In genomic region chr18:75341267-75341666, GRCh38 we compare ENCODE assay signal across 32 cellular contexts.
DNase-seq lines count a peak whose midpoint lies in the region; ATAC-seq, FAIRE-seq and TF ChIP-seq lines count a peak whose summit lies in the region.
"Had no signal": no experiment of that assay in that cellular context is flagged by ENCODE, and none has a peak within 500 bp of the region (broad histone marks: within the 10 kb centered on the region; RNA-seq: fewer than 3 reads in every experiment).

No MANE protein-coding gene starts in this region.

- no peaks in the 10 kb centered on the region for H3K36me3 ChIP-seq in GM12878 (ENCODE audit: control insufficient read depth in 2 of 2, insufficient read depth in 2 of 2, low read length in 1 of 2)
- no peaks in the 10 kb centered on the region for H3K36me3 ChIP-seq in OCI-LY7 (ENCODE audit: insufficient read depth, low read length)
- H3K36me3 ChIP-seq: ascending aorta, HAP-1, stomach, upper lobe of left lung had no signal

- POLR2A ChIA-PET in GM12878 (lab: Charles Lee) = no interaction called here
- POLR2A ChIA-PET in OCI-LY7 (lab: Charles Lee) = no interaction called here

- SMC1A ChIA-PET in GM12878 (lab: Charles Lee; ENCODE audit: uncharacterized antibody, unreplicated experiment) = interaction anchor here (0.7 to 0.9 kb wide), 2 partner anchors 28 to 596 kb away, joined by 3 read pairs; no protein-coding TSS in a partner anchor

- DNase-seq in NCI-H748 (lab: John Stamatoyannopoulos, UW; ENCODE audit: unreplicated experiment) = peak; percentile 13
- DNase-seq in NCI-H748 treated with DMSO at 0.1 percent for 48 hours (lab: John Stamatoyannopoulos, UW) = no peak
- no peak for DNase-seq in GM12878 (ENCODE audit: low read depth, low spot score)
- no peak for DNase-seq in left lobe of liver (ENCODE audit: low spot score)
- no peak for DNase-seq in foreskin keratinocyte
- no peak for DNase-seq in SIG-M5 treated with dmso at 0.1 percent for 504 hours (lab: John Stamatoyannopoulos, UW; ENCODE audit: unreplicated experiment)
- DNase-seq in OCI-LY7 (ENCODE audit: low spot score) = no peak
- DNase-seq in stimulated activated CD4-positive, alpha-beta T cell treated with anti-CD3 and anti-CD28 coated beads, Interleukin-15, amount 100 ng/mL, for 24 hours = no peak
- DNase-seq: activated CD4-positive, alpha-beta memory T cell treated with anti-CD3 and anti-CD28 coated beads for 36 hours; activated naive CD4-positive, alpha-beta T cell treated with anti-CD3 and anti-CD28 coated beads for 36 hours; activated T-cell treated with anti-CD3 and anti-CD28 coated beads, Interleukin-2, amount 50 U/mL, for 24 hours; DMS153; effector memory CD8-positive, alpha-beta T cell; KBM-7; kidney; MV-4-11; NCI-H1694 treated with DMSO at 0.1 percent for 48 hours; NCI-H446 treated with DMSO at 0.1 percent for 48 hours; OCI-M1; SIG-M5; small intestine; stimulated activated CD4-positive, alpha-beta T cell treated with anti-CD3 and anti-CD28 coated beads, Interleukin-4, amount 100 ng/mL, for 24 hours; stomach; T-helper 2 cell; upper lobe of left lung had no signal

- H3K4me3 ChIP-seq in GM12878 (no peak overlapping the region), OCI-LY7 (ENCODE audit: low read depth, low read length, poor library complexity, severe bottlenecking) (no peak overlapping the region)
- H3K4me3 ChIP-seq: A549, ascending aorta, HAP-1, stomach, upper lobe of left lung had no signal

- no peaks in the 10 kb centered on the region for H3K9me3 ChIP-seq in GM12878 (replicated peaks; ENCODE audit: control insufficient read depth, insufficient read depth, low read length)
- no peaks in the 10 kb centered on the region for H3K9me3 ChIP-seq in OCI-LY7 (ENCODE audit: low read length)
- H3K9me3 ChIP-seq: A549, ascending aorta, HAP-1, stomach, upper lobe of left lung had no signal

- no peak for ATAC-seq in GM12878
- peak; percentile 39 for ATAC-seq in left lobe of liver
- ATAC-seq in foreskin keratinocyte = no peak
- ATAC-seq: A549; effector memory CD8-positive, alpha-beta T cell; natural killer cell treated with Interleukin-12 subunit alpha and Interleukin-12 subunit beta and Interleukin-15 and Interleukin-18, amount 100 ng/mL, for 72 hours; WTC11 had no signal

- no peak for TF ChIP-seq POLR2A in GM12878 (IDR thresholded peaks at IDR 0.05; ENCODE audit: low read depth, low read length)

- 46% methylated on average over 9 of the region's 9 CpGs for WGBS in GM12878 (ENCODE audit: insufficient coverage, insufficient replicate concordance, low lambda C conversion rate, missing lambda C conversion rate)

- RAD21 ChIA-PET in GM12878 (lab: Charles Lee; ENCODE audit: unreplicated experiment) = interaction anchor here (1.9 kb wide), 1 partner anchor 168 kb away, joined by 5 read pairs; no protein-coding TSS in a partner anchor

- no peak for TF ChIP-seq EP300 in GM12878 (IDR thresholded peaks at IDR 0.05; ENCODE audit: borderline replicate concordance in 1 of 2, control insufficient read depth in 1 of 2, low read depth in 2 of 2, low read length in 2 of 2)

- H3K4me1 ChIP-seq in GM12878 (ENCODE audit: control insufficient read depth, insufficient read depth, low read length) (no peaks in the 10 kb centered on the region), foreskin keratinocyte (no peaks in the 10 kb centered on the region), OCI-LY7 (ENCODE audit: insufficient read depth, low read length, poor library complexity, severe bottlenecking) (no peaks in the 10 kb centered on the region)
- H3K4me1 ChIP-seq: A549, ascending aorta, HAP-1, stomach, upper lobe of left lung had no signal

- H3K4me2 ChIP-seq in GM12878 (ENCODE audit: control insufficient read depth, insufficient read depth) = no peak overlapping the region
- H3K4me2 ChIP-seq in OCI-LY7 (ENCODE audit: low read length) = no peak overlapping the region
- H3K4me2 ChIP-seq: A549 had no signal

- no peak overlapping the region for H3K27ac ChIP-seq in GM12878 (ENCODE audit: control insufficient read depth, insufficient read depth)
- no peak overlapping the region for H3K27ac ChIP-seq in foreskin keratinocyte
- H3K27ac ChIP-seq in OCI-LY7 (ENCODE audit: low read depth, low read length, poor library complexity, severe bottlenecking) = no peak overlapping the region
- H3K27ac ChIP-seq: A549, ascending aorta, C4-2B, stomach, upper lobe of left lung had no signal

- in situ Hi-C loops in GM12878 (cut with MboI) = no loop called here

- H3K79me2 ChIP-seq in GM12878 (ENCODE audit: control insufficient read depth, insufficient read depth, low read length) (no peaks in the 10 kb centered on the region), OCI-LY7 (ENCODE audit: insufficient read depth, low read depth, low read length) (no peaks in the 10 kb centered on the region)

- no TSS peak for BruUV-seq in GM12878 (replicated peaks; lab: Mats Ljungman, UMichigan)
- no TSS peak for BruUV-seq in OCI-LY7 (replicated peaks; lab: Mats Ljungman, UMichigan)

- CTCF ChIA-PET in GM12878 (lab: Yijun Ruan, JAX) (interaction anchor here (0.9 kb wide), 1 partner anchor 10 kb away, joined by 4 read pairs; no protein-coding TSS in a partner anchor), OCI-LY7 (lab: Charles Lee; ENCODE audit: unreplicated experiment) (no interaction called here)

- H3K9me2 ChIP-seq in OCI-LY7 (ENCODE audit: insufficient read depth, low read length) = no peaks in the 10 kb centered on the region

- H4K20me1 ChIP-seq in GM12878 (ENCODE audit: control insufficient read depth, insufficient read depth) (no peaks in the 10 kb centered on the region), OCI-LY7 (ENCODE audit: insufficient read depth, low read length) (no peaks in the 10 kb centered on the region)

- FAIRE-seq in GM12878 (lab: Jason Lieb, UNC) = no peak
- FAIRE-seq: A549, GM12892, kidney, small intestine had no signal

- H3K9ac ChIP-seq in GM12878 (ENCODE audit: control insufficient read depth, insufficient read depth, low read length) = no peak overlapping the region

- no peaks in the 10 kb centered on the region for H3K27me3 ChIP-seq in GM12878 (replicated peaks in 1 of 2; ENCODE audit: control insufficient read depth in 2 of 2, insufficient read depth in 2 of 2, low read length in 1 of 2)
- H3K27me3 ChIP-seq in foreskin keratinocyte = no peaks in the 10 kb centered on the region
- H3K27me3 ChIP-seq: ascending aorta, upper lobe of left lung had no signal

- no peak for TF ChIP-seq RAD21 in GM12878 (IDR thresholded peaks at IDR 0.05; ENCODE audit: insufficient read depth, low read depth, low read length)

- H2AFZ ChIP-seq in GM12878 (ENCODE audit: control insufficient read depth, low read depth, low read length) = no peak overlapping the region
- H2AFZ ChIP-seq in OCI-LY7 (ENCODE audit: low read length) = no peak overlapping the region

- TF ChIP-seq CTCF in GM12878 (IDR thresholded peaks at IDR 0.05 in 2 of 3, conservative IDR thresholded peaks at IDR 0.05 in 1 of 3; ENCODE audit: control insufficient read depth in 2 of 3, extremely low read depth in 1 of 3, insufficient read depth in 1 of 3, low read depth in 3 of 3, low read length in 3 of 3) (no peak), foreskin keratinocyte (conservative IDR thresholded peaks at IDR 0.05) (no peak), OCI-LY7 (conservative IDR thresholded peaks at IDR 0.05; ENCODE audit: low read length) (no peak)

- intact Hi-C loops in GM12878 (cut with micrococcal nuclease; ENCODE audit: unreplicated experiment) (loop anchor here (10.0 kb wide), 1 partner anchor 166 kb away; no protein-coding TSS in a partner anchor), OCI-LY7 (cut with micrococcal nuclease; ENCODE audit: unreplicated experiment) (no loop called here)

TF ChIP-seq in GM12878, 131 proteins besides CTCF, POLR2A, EP300 and RAD21:
- TF ChIP-seq BMI1 (IDR thresholded peaks at IDR 0.05; ENCODE audit: borderline replicate concordance) = 0 out of 2 replicates have a peak, but pooled peaks have one; percentile 31
- TF ChIP-seq ZNF217 (IDR thresholded peaks at IDR 0.05) = no peak
